28 cellular contexts compared by ENCODE assay signal in genomic region chr7:120041798-120042197, GRCh38.
"Had no signal": no experiment of that assay in that cellular context is flagged by ENCODE, and none has a peak within 500 bp of the region (broad histone marks: within the 10 kb centered on the region; RNA-seq: fewer than 3 reads in every experiment).

No MANE protein-coding gene starts in this region.

- FAIRE-seq: endometrium, islet of Langerhans, keratinocyte had no signal

- H3K4me3 Mint-ChIP-seq: dendritic cell treated with granulocyte-macrophage colony-stimulating factor and Interleukin-4, amounts not matched to agents 40 ng/mL and 50 ng/mL, for 4 days; effector memory CD8-positive, alpha-beta T cell; endodermal cell; mesothelial cell of epicardium; naive B cell had no signal

- H3K27ac ChIP-seq: colonic mucosa, epithelial cell of prostate, esophagus squamous epithelium, gastrocnemius medialis, heart right ventricle, left lung, lower lobe of right lung had no signal

- DNase-seq: colonic mucosa; cortex of kidney; effector CD8-positive, alpha-beta T cell; effector memory CD8-positive, alpha-beta T cell; endodermal cell; erythroblast; esophagus squamous epithelium; foreskin fibroblast; foreskin melanocyte; gastrocnemius medialis; glutamatergic neuron; head of caudate nucleus; heart right ventricle; hippocampal formation; left cardiac atrium; left lung; left ventricle myocardium superior; lower lobe of right lung; mesenchymal stem cell; mucosa of descending colon; naive B cell had no signal

- H3K4me3 ChIP-seq: colonic mucosa, esophagus squamous epithelium, gastrocnemius medialis, heart right ventricle, left lung, lower lobe of right lung, mucosa of descending colon had no signal

- H3K27me3 Mint-ChIP-seq: dendritic cell treated with granulocyte-macrophage colony-stimulating factor and Interleukin-4, amounts not matched to agents 40 ng/mL and 50 ng/mL, for 4 days; effector memory CD8-positive, alpha-beta T cell; naive B cell had no signal

- H3K36me3 Mint-ChIP-seq: mesothelial cell of epicardium, naive B cell had no signal

- H3K27me3 ChIP-seq: colonic mucosa, esophagus squamous epithelium, gastrocnemius medialis, heart right ventricle, left lung had no signal

- H3K36me3 ChIP-seq: colonic mucosa, esophagus squamous epithelium, gastrocnemius medialis, heart right ventricle, left lung, lower lobe of right lung had no signal

- H3K4me1 ChIP-seq: colonic mucosa, esophagus squamous epithelium, gastrocnemius medialis, heart right ventricle, left lung, lower lobe of right lung had no signal

- ATAC-seq: effector memory CD8-positive, alpha-beta T cell; esophagus mucosa; gastrocnemius medialis; heart right ventricle; left cardiac atrium; left lung; left ventricle myocardium superior; lower lobe of right lung; mucosa of descending colon had no signal

- H3K9me3 ChIP-seq: gastrocnemius medialis, lower lobe of right lung, mucosa of descending colon had no signal

- H3K4me1 Mint-ChIP-seq: endodermal cell, mesothelial cell of epicardium, naive B cell had no signal

- H3K27ac Mint-ChIP-seq: dendritic cell treated with granulocyte-macrophage colony-stimulating factor and Interleukin-4, amounts not matched to agents 40 ng/mL and 50 ng/mL, for 4 days; effector memory CD8-positive, alpha-beta T cell; endodermal cell; mesothelial cell of epicardium; naive B cell had no signal
